Comparison of ENCODE assay signal across 10 cellular contexts in the genomic region with DNA sequence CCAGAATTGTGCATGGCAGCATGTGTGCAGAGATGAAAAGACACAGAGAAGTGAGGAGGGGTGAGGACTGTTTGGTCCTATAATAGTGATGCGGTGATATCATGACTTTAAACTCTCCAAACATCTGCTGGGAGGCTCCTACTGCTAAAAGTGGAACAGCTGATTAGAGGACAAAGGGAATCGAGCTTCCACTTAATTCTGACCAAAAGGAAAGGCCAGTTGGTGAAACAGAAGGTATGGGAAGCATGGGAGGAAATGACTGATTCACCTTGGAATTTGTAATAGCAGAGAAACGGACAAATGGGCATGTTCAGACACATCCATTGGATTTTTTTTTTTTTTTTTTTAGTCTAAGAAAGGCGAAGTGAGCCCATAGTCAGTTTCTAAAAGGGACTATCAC.
DNase-seq lines count a peak whose midpoint lies in the region; ATAC-seq, FAIRE-seq and TF ChIP-seq lines count a peak whose summit lies in the region.
"Had no signal": no experiment of that assay in that cellular context is flagged by ENCODE, and none has a peak within 500 bp of the region (broad histone marks: within the 10 kb centered on the region; RNA-seq: fewer than 3 reads in every experiment).

No MANE protein-coding gene starts in this region.

- WGBS in small intestine, 3 donors = 57 to 61% (median 59%) methylated on average over 4 of the region's 4 CpGs

- no peak for ATAC-seq in GM18511 (IDR thresholded peaks at IDR 0.05; ENCODE audit: unreplicated experiment)
- ATAC-seq: psoas muscle had no signal

- H3K27me3 ChIP-seq in muscle layer of colon (ENCODE audit: control insufficient read depth in 1 of 2, insufficient read depth in 2 of 2, low read length in 2 of 2) = no peaks in the 10 kb centered on the region
- no peaks in the 10 kb centered on the region for H3K27me3 ChIP-seq in small intestine (ENCODE audit: control insufficient read depth in 2 of 2, insufficient read depth in 2 of 2, low read length in 2 of 2)

- TF ChIP-seq CTCF in cardiac fibroblast (IDR thresholded peaks at IDR 0.05; ENCODE audit: low read depth, low read length) = no peak

- H3K4me3 ChIP-seq in cardiac fibroblast (replicated peaks in 1 of 2; ENCODE audit: low read depth in 2 of 2, low read length in 2 of 2) = no peak overlapping the region
- H3K4me3 ChIP-seq in muscle layer of colon (ENCODE audit: low read depth in 1 of 2, low read length in 2 of 2) = no peak overlapping the region
- H3K4me3 ChIP-seq in small intestine (ENCODE audit: low read depth in 1 of 2, low read length in 2 of 2) = no peak overlapping the region
- H3K4me3 ChIP-seq: psoas muscle had no signal

- no peak overlapping the region for H3K9ac ChIP-seq in muscle layer of colon (ENCODE audit: low read length)

- peak; percentile 88 for DNase-seq in COLO829 (ENCODE audit: low spot score)
- peak; percentile 99 for DNase-seq in LHCN-M2 (ENCODE audit: low read depth)
- DNase-seq in cardiac fibroblast (ENCODE audit: low read depth in 2 of 2) = peak; percentile 81 to 97
- DNase-seq in small intestine = no peak
- DNase-seq in activated CD4-positive, alpha-beta T cell treated with anti-CD3 and anti-CD28 coated beads for 1 hour = no peak
- DNase-seq in activated CD8-positive, alpha-beta memory T cell treated with anti-CD3 and anti-CD28 coated beads, Interleukin-2, amount 50 U/mL, for 4 hours = no peak
- DNase-seq: activated effector memory CD4-positive, alpha-beta T cell treated with anti-CD3 and anti-CD28 coated beads, Interleukin-2, amount 50 U/mL, for 16 hours; psoas muscle had no signal

- H3K4me1 ChIP-seq in muscle layer of colon (ENCODE audit: insufficient read depth, low read length) (peaks cover 12% of the 10 kb centered on the region), small intestine (ENCODE audit: control insufficient read depth in 2 of 2, insufficient read depth in 1 of 2, low read depth in 1 of 2, low read length in 1 of 2) (no peaks in the 10 kb centered on the region)
- H3K4me1 ChIP-seq: psoas muscle had no signal

- H3K36me3 ChIP-seq in muscle layer of colon (ENCODE audit: insufficient read depth, low read length) = no peaks in the 10 kb centered on the region
- H3K36me3 ChIP-seq in small intestine (ENCODE audit: control insufficient read depth in 2 of 2, insufficient read depth in 2 of 2, low read length in 2 of 2) = no peaks in the 10 kb centered on the region

- H3K9me3 ChIP-seq in muscle layer of colon (ENCODE audit: low read length) = no peaks in the 10 kb centered on the region
- no peaks in the 10 kb centered on the region for H3K9me3 ChIP-seq in small intestine (ENCODE audit: control insufficient read depth, low read depth)
- H3K9me3 ChIP-seq: psoas muscle had no signal

- H3K27ac ChIP-seq in muscle layer of colon (ENCODE audit: low read depth, low read length) (peak overlapping the region; percentile 1), small intestine (ENCODE audit: low read depth in 1 of 2, low read length in 1 of 2) (no peak overlapping the region)
- H3K27ac ChIP-seq: psoas muscle had no signal

- FAIRE-seq in small intestine (lab: Jason Lieb, UNC) = no peak

Comparison
In these comparisons a context has a peak if more than half of its experiments do, and no peak if none do; other contexts are left out.
1. DNase-seq: peak in COLO829 (single experiment), LHCN-M2 (single experiment) and cardiac fibroblast (2 of 2); none in small intestine (single experiment), activated CD4-positive, alpha-beta T cell treated with anti-CD3 and anti-CD28 coated beads for 1 hour (single experiment) and activated CD8-positive, alpha-beta memory T cell treated with anti-CD3 and anti-CD28 coated beads, Interleukin-2, amount 50 U/mL, for 4 hours (single experiment).